Comparison of ENCODE assay signal across 21 cellular contexts in the genomic region with DNA sequence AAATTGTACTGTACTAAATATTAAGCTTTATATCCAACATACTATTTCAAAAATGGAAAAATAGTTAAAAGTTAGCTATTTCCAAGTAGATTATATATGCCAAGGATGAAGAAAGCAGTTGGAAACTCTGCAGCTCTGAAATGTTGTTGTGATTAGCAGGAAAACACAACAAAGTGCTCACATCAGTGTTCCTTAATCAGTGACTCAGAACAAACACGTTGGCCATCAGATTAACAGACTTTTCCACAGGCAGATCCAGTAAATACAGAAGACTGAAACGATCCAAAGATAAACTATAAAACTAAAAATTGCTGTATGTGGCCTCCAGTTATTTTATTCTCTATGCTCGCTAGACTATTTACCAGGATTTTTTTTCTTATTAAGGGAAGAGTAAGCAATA.
"Had no signal": no experiment of that assay in that cellular context is flagged by ENCODE, and none has a peak within 500 bp of the region (broad histone marks: within the 10 kb centered on the region; RNA-seq: fewer than 3 reads in every experiment).

No MANE protein-coding gene starts in this region.

- H3K4me3 Mint-ChIP-seq: activated CD4-positive, alpha-beta memory T cell treated with anti-CD3 and anti-CD28 coated beads for 36 hours; activated naive CD4-positive, alpha-beta T cell treated with anti-CD3 and anti-CD28 coated beads for 36 hours; activated T-cell treated with anti-CD3 and anti-CD28 coated beads, Interleukin-2, amount 50 U/mL, for 72 hours; brain; natural killer cell; stimulated activated naive CD8-positive, alpha-beta T cell treated with anti-CD3 and anti-CD28 coated beads, Interleukin-15, Interleukin-2, amounts not matched to agents 100 ng/mL and 50 ng/mL, for 24 hours had no signal

- H3K4me1 ChIP-seq: gastroesophageal sphincter, left ventricle myocardium inferior, pancreas, psoas muscle, transverse colon, uterus had no signal

- ATAC-seq: activated T-cell treated with anti-CD3 and anti-CD28 coated beads, Interleukin-2, amount 50 U/mL, for 72 hours; gastroesophageal sphincter; natural killer cell; pancreas; psoas muscle; right cardiac atrium had no signal

- H3K27ac Mint-ChIP-seq: activated CD4-positive, alpha-beta memory T cell treated with anti-CD3 and anti-CD28 coated beads for 36 hours; activated naive CD4-positive, alpha-beta T cell treated with anti-CD3 and anti-CD28 coated beads for 36 hours; activated T-cell treated with anti-CD3 and anti-CD28 coated beads, Interleukin-2, amount 50 U/mL, for 72 hours; brain; natural killer cell; stimulated activated naive CD8-positive, alpha-beta T cell treated with anti-CD3 and anti-CD28 coated beads, Interleukin-15, Interleukin-2, amounts not matched to agents 100 ng/mL and 50 ng/mL, for 24 hours had no signal

- H3K27me3 Mint-ChIP-seq: activated CD4-positive, alpha-beta memory T cell treated with anti-CD3 and anti-CD28 coated beads for 36 hours; brain; stimulated activated naive CD8-positive, alpha-beta T cell treated with anti-CD3 and anti-CD28 coated beads, Interleukin-15, Interleukin-2, amounts not matched to agents 100 ng/mL and 50 ng/mL, for 24 hours had no signal

- H3K27me3 ChIP-seq: gastroesophageal sphincter, pancreas, transverse colon, uterus had no signal

- DNase-seq: activated CD4-positive, alpha-beta memory T cell treated with anti-CD3 and anti-CD28 coated beads for 36 hours; activated CD4-positive, alpha-beta T cell treated with anti-CD3 and anti-CD28 coated beads for 48 hours; activated effector memory CD4-positive, alpha-beta T cell treated with Interleukin-2 at 50 U/mL for 16 hours; activated naive CD4-positive, alpha-beta T cell treated with anti-CD3 and anti-CD28 coated beads for 36 hours; activated T-cell treated with anti-CD3 and anti-CD28 coated beads, Interleukin-2, amount 50 U/mL, for 72 hours; head of caudate nucleus; hypothalamus; left ventricle myocardium inferior; mammary epithelial cell; midbrain; natural killer cell; pancreas; psoas muscle; right cardiac atrium; stimulated activated CD4-positive, alpha-beta T cell treated with anti-CD3 and anti-CD28 coated beads, Interleukin-12 subunit alpha, Interleukin-12 subunit beta, amount 100 ng/mL, for 4 hours; stimulated activated CD4-positive, alpha-beta T cell treated with anti-CD3 and anti-CD28 coated beads, Interleukin-4, amount 100 ng/mL, for 4 hours; transverse colon; uterus had no signal

- H3K9me3 ChIP-seq: gastroesophageal sphincter, left ventricle myocardium inferior, pancreas, psoas muscle, transverse colon, uterus had no signal

- H3K4me1 Mint-ChIP-seq: natural killer cell had no signal

- H3K36me3 Mint-ChIP-seq: activated CD4-positive, alpha-beta memory T cell treated with anti-CD3 and anti-CD28 coated beads for 36 hours; brain; natural killer cell had no signal

- H3K36me3 ChIP-seq: gastroesophageal sphincter, left ventricle myocardium inferior, pancreas, transverse colon, uterus had no signal

- H3K9me3 Mint-ChIP-seq: activated naive CD4-positive, alpha-beta T cell treated with anti-CD3 and anti-CD28 coated beads for 36 hours; stimulated activated naive CD8-positive, alpha-beta T cell treated with anti-CD3 and anti-CD28 coated beads, Interleukin-15, Interleukin-2, amounts not matched to agents 100 ng/mL and 50 ng/mL, for 24 hours had no signal

- H3K4me3 ChIP-seq: gastroesophageal sphincter, left ventricle myocardium inferior, pancreas, psoas muscle, transverse colon, uterus had no signal

- H3K27ac ChIP-seq: gastroesophageal sphincter, left ventricle myocardium inferior, pancreas, psoas muscle, transverse colon, uterus had no signal
